11 cellular contexts compared by ENCODE assay signal in genomic region chr3:5053021-5053831, GRCh38.
A peak's percentile ranks its signal among the peaks of the same experiment; 100 is the strongest.
DNase-seq lines count a peak whose midpoint lies in the region; ATAC-seq and TF ChIP-seq lines count a peak whose summit lies in the region.
"Had no signal": no experiment of that assay in that cellular context is flagged by ENCODE, and none has a peak within 500 bp of the region (broad histone marks: within the 10 kb centered on the region; RNA-seq: fewer than 3 reads in every experiment).

No MANE protein-coding gene starts in this region.

- H3F3A ChIP-seq in GM23338 (replicated peaks; ENCODE audit: low read depth), result no peaks in the 10 kb centered on the region

- no peaks in the 10 kb centered on the region for H3K4me1 Mint-ChIP-seq in GM23338
- peaks cover 16% of the 10 kb centered on the region for H3K4me1 Mint-ChIP-seq in T-helper 17 cell
- peaks cover 62% of the 10 kb centered on the region for H3K4me1 Mint-ChIP-seq in stimulated activated memory B cell treated with anti-CD40 and anti-IgM and Interleukin-4, amounts not matched to agents 10 μg/mL and 1 μg/mL and 100 μg/mL, for 72 hours

- no peak overlapping the region for H3K27ac Mint-ChIP-seq in GM23338
- H3K27ac Mint-ChIP-seq in T-helper 17 cell, result peak overlapping the region; percentile 51
- peak overlapping the region; percentile 58 for H3K27ac Mint-ChIP-seq in stimulated activated memory B cell treated with anti-CD40 and anti-IgM and Interleukin-4, amounts not matched to agents 10 μg/mL and 1 μg/mL and 100 μg/mL, for 72 hours

- no peaks in the 10 kb centered on the region for H4K20me1 ChIP-seq in GM23338 (replicated peaks; ENCODE audit: insufficient read depth)

- H3K9me3 Mint-ChIP-seq in GM23338, result no peaks in the 10 kb centered on the region
- H3K9me3 Mint-ChIP-seq in stimulated activated memory B cell treated with anti-CD40 and anti-IgM and Interleukin-4, amounts not matched to agents 10 μg/mL and 1 μg/mL and 100 μg/mL, for 72 hours, result peaks cover under 1% of the 10 kb centered on the region

- H2AFZ ChIP-seq in GM23338, result 0 out of 2 replicates have a peak overlapping the region, but pooled peaks have one; percentile 14

- no peaks in the 10 kb centered on the region for H3K36me3 Mint-ChIP-seq in GM23338 (ENCODE audit: low read depth)
- no peaks in the 10 kb centered on the region for H3K36me3 Mint-ChIP-seq in T-helper 17 cell (ENCODE audit: low read depth)
- no peaks in the 10 kb centered on the region for H3K36me3 Mint-ChIP-seq in stimulated activated memory B cell treated with anti-CD40 and anti-IgM and Interleukin-4, amounts not matched to agents 10 μg/mL and 1 μg/mL and 100 μg/mL, for 72 hours

- no peak for ATAC-seq in GM23338
- no peak for ATAC-seq in T-helper 17 cell
- ATAC-seq in stimulated activated memory B cell treated with anti-CD40 and anti-IgM and Interleukin-4, amounts not matched to agents 10 μg/mL and 1 μg/mL and 100 μg/mL, for 72 hours, result peak; percentile 61
- ATAC-seq in HG02870 (IDR thresholded peaks at IDR 0.05; ENCODE audit: unreplicated experiment), result no peak
- no peak for ATAC-seq in GM19395 (IDR thresholded peaks at IDR 0.05; ENCODE audit: unreplicated experiment)

- TF ChIP-seq POLR2A in tibial nerve (IDR thresholded peaks at IDR 0.05), result no peak

- no peak for TF ChIP-seq EP300 in tibial nerve (IDR thresholded peaks at IDR 0.05)

- DNase-seq in GM23338 (ENCODE audit: low spot score) (no peak), T-helper 17 cell (no peak), kidney tubule cell (ENCODE audit: low spot score) (peak; percentile 15), tibial nerve (ENCODE audit: low spot score in 2 of 2) (no peak)
- DNase-seq: H7; NCI-H69; stimulated activated CD4-positive, alpha-beta T cell treated with anti-CD3 and anti-CD28 coated beads, Interleukin-12 subunit alpha, Interleukin-12 subunit beta, amount 100 ng/mL, for 4 hours; WERI-Rb-1 had no signal

- no peaks in the 10 kb centered on the region for H3K79me2 ChIP-seq in GM23338 (replicated peaks; ENCODE audit: insufficient read depth)

- TF ChIP-seq CTCF in GM23338 (conservative IDR thresholded peaks at IDR 0.05; ENCODE audit: low read depth in 2 of 2) (no peak), tibial nerve (IDR thresholded peaks at IDR 0.05) (no peak)

- WGBS in tibial nerve, 2 donors, result 63 to 67% methylated on average over 7 of the region's 7 CpGs

- H3K4me1 ChIP-seq in GM23338 (ENCODE audit: insufficient read depth), result no peaks in the 10 kb centered on the region
- H3K4me1 ChIP-seq in tibial nerve, result peaks cover 0 to 12% (median 4%) of the 10 kb centered on the region in 4 donors

- H3K4me2 ChIP-seq in GM23338, result no peak overlapping the region

- H3K27me3 Mint-ChIP-seq in GM23338 (ENCODE audit: insufficient read depth, low read depth, poor library complexity) (no peaks in the 10 kb centered on the region), T-helper 17 cell (no peaks in the 10 kb centered on the region)
- no peaks in the 10 kb centered on the region for H3K27me3 Mint-ChIP-seq in stimulated activated memory B cell treated with anti-CD40 and anti-IgM and Interleukin-4, amounts not matched to agents 10 μg/mL and 1 μg/mL and 100 μg/mL, for 72 hours

- H3K27ac ChIP-seq in GM23338 (ENCODE audit: low read depth) (no peak overlapping the region), tibial nerve (peak overlapping the region in 2 of 4 donors; percentile 25 to 51)
- H3K27ac ChIP-seq: WERI-Rb-1 had no signal

- H3K36me3 ChIP-seq in GM23338 (ENCODE audit: insufficient read depth), result no peaks in the 10 kb centered on the region
- H3K36me3 ChIP-seq in tibial nerve, result no peaks in the 10 kb centered on the region
- H3K36me3 ChIP-seq: WERI-Rb-1 had no signal

- H3K4me3 Mint-ChIP-seq in GM23338, result no peak overlapping the region
- H3K4me3 Mint-ChIP-seq in T-helper 17 cell, result no peak overlapping the region
- H3K4me3 Mint-ChIP-seq in stimulated activated memory B cell treated with anti-CD40 and anti-IgM and Interleukin-4, amounts not matched to agents 10 μg/mL and 1 μg/mL and 100 μg/mL, for 72 hours, result no peak overlapping the region

- H3K4me3 ChIP-seq in GM23338, result no peak overlapping the region
- H3K4me3 ChIP-seq in tibial nerve, result no peak overlapping the region

- no peaks in the 10 kb centered on the region for H3K27me3 ChIP-seq in GM23338 (ENCODE audit: insufficient read depth)
- no peaks in the 10 kb centered on the region for H3K27me3 ChIP-seq in tibial nerve

- H3K9me2 ChIP-seq in GM23338 (ENCODE audit: insufficient read depth), result no peaks in the 10 kb centered on the region

- no peaks in the 10 kb centered on the region for H3K9me3 ChIP-seq in T-helper 17 cell (ENCODE audit: control insufficient read depth, low read length, poor library complexity, severe bottlenecking)
- no peaks in the 10 kb centered on the region for H3K9me3 ChIP-seq in tibial nerve

TF ChIP-seq in GM23338, 12 proteins besides CTCF, POLR2A, EP300 and RAD21 (continues in another document):
- no peak for TF ChIP-seq NANOG (IDR thresholded peaks at IDR 0.05; ENCODE audit: borderline replicate concordance)
- no peak for TF ChIP-seq STAT1 (IDR thresholded peaks at IDR 0.05; ENCODE audit: unreplicated experiment)
- no peak for TF ChIP-seq CREB1 (CRISPR knock-in tag; IDR thresholded peaks at IDR 0.05; ENCODE audit: low read depth)
- TF ChIP-seq, protein P1, sequence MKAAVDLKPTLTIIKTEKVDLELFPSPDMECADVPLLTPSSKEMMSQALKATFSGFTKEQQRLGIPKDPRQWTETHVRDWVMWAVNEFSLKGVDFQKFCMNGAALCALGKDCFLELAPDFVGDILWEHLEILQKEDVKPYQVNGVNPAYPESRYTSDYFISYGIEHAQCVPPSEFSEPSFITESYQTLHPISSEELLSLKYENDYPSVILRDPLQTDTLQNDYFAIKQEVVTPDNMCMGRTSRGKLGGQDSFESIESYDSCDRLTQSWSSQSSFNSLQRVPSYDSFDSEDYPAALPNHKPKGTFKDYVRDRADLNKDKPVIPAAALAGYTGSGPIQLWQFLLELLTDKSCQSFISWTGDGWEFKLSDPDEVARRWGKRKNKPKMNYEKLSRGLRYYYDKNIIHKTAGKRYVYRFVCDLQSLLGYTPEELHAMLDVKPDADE (IDR thresholded peaks at IDR 0.05), result no peak
- TF ChIP-seq ZNF331 (CRISPR knock-in tag; IDR thresholded peaks at IDR 0.05; ENCODE audit: low read depth), result no peak
- no peak for TF ChIP-seq EZH2phosphoT487 (IDR thresholded peaks at IDR 0.05; ENCODE audit: unreplicated experiment)
- TF ChIP-seq POLR2AphosphoS5 (IDR thresholded peaks at IDR 0.05; ENCODE audit: low read depth), result no peak
- TF ChIP-seq EZH2 (IDR thresholded peaks at IDR 0.05; ENCODE audit: low read depth, unreplicated experiment), result no peak
- no peak for TF ChIP-seq JUNB (IDR thresholded peaks at IDR 0.05; ENCODE audit: unreplicated experiment)
- no peak for TF ChIP-seq ZNF114 (CRISPR knock-in tag; IDR thresholded peaks at IDR 0.05)
